24 cellular contexts compared by ENCODE assay signal in genomic region chr22:45968003-45968650, GRCh38. TPM values are rescaled to one million over a fixed set of nuclear protein-coding genes. Genes with fewer than 3 reads are reported as not detected.
DNase-seq lines count a peak whose midpoint lies in the region; ATAC-seq, FAIRE-seq and TF ChIP-seq lines count a peak whose summit lies in the region.
"Had no signal": no experiment of that assay in that cellular context is flagged by ENCODE, and none has a peak within 500 bp of the region (broad histone marks: within the 10 kb centered on the region; RNA-seq: fewer than 3 reads in every experiment).

No MANE protein-coding gene starts in this region.

- H3K36me3 Mint-ChIP-seq in HFFc6 (ENCODE audit: low read depth), result no peaks in the 10 kb centered on the region
- H3K36me3 Mint-ChIP-seq: activated naive CD4-positive, alpha-beta T cell treated with anti-CD3 and anti-CD28 coated beads, Interleukin-2, amount 10 ng/mL, durations not matched to agents 7 days and 5 days; stimulated activated effector memory CD8-positive, alpha-beta T cell treated with anti-CD3 and anti-CD28 coated beads, Interleukin-12 subunit alpha, Interleukin-12 subunit beta, amount 100 ng/mL, for 72 hours had no signal

- peaks cover 0 to 94% (median 85%) of the 10 kb centered on the region in 11 experiments; a peak in 19 of 22 replicates for H4K20me1 ChIP-seq in BLaER1 treated with 17β-estradiol and CSF1 and Interleukin-3, amounts not matched to agents 10 nM and 100 nM

- H3K4me2 ChIP-seq in BLaER1 treated with 17β-estradiol and CSF1 and Interleukin-3, amounts not matched to agents 10 nM and 100 nM, result peak overlapping the region in 9 of 11 experiments; percentile 82 to 99 (median 98); a peak in 18 of 22 replicates

- H3K36me3 ChIP-seq in BLaER1 treated with 17β-estradiol and CSF1 and Interleukin-3, amounts not matched to agents 10 nM and 100 nM, result no peaks in the 10 kb centered on the region
- H3K36me3 ChIP-seq in RWPE2 (ENCODE audit: low read depth), result no peaks in the 10 kb centered on the region
- no peaks in the 10 kb centered on the region for H3K36me3 ChIP-seq in lower lobe of right lung

- FAIRE-seq in GM12892 (lab: Jason Lieb, UNC), result no peak
- FAIRE-seq: small intestine had no signal

- DNase-seq in HFFc6, result no peak
- DNase-seq in RWPE2 (ENCODE audit: low spot score), result no peak
- peak; percentile 93 for DNase-seq in glomerular visceral epithelial cell (ENCODE audit: extremely low spot score)
- no peak for DNase-seq in GM12892 (ENCODE audit: insufficient read length)
- no peak for DNase-seq in cerebellum (ENCODE audit: low spot score)
- DNase-seq in NCI-H1105 treated with DMSO at 0.1 percent for 48 hours (lab: John Stamatoyannopoulos, UW), result no peak
- no peak for DNase-seq in lower lobe of right lung
- DNase-seq: activated CD8-positive, alpha-beta memory T cell treated with anti-CD3 and anti-CD28 coated beads for 24 hours; activated naive CD4-positive, alpha-beta T cell treated with anti-CD3 and anti-CD28 coated beads, Interleukin-2, amount 10 ng/mL, durations not matched to agents 7 days and 5 days; activated T-cell treated with anti-CD3 and anti-CD28 coated beads, Interleukin-2, amount 50 U/mL, for 24 hours; anterior cingulate cortex; foreskin melanocyte; hippocampal formation; NCI-H1436 treated with DMSO at 0.1 percent for 48 hours; NCI-H2171; NCI-H526; nucleus accumbens; small intestine; stimulated activated CD4-positive, alpha-beta T cell treated with anti-CD3 and anti-CD28 coated beads, Interleukin-2, amount 100 ng/mL, for 24 hours had no signal

- TF ChIP-seq POLR2A in GM12892 (IDR thresholded peaks at IDR 0.05; ENCODE audit: low read depth, low read length), result no peak

- no peaks in the 10 kb centered on the region for H3K9me3 Mint-ChIP-seq in HFFc6
- H3K9me3 Mint-ChIP-seq: activated naive CD4-positive, alpha-beta T cell treated with anti-CD3 and anti-CD28 coated beads, Interleukin-2, amount 10 ng/mL, durations not matched to agents 7 days and 5 days; activated T-cell treated with anti-CD3 and anti-CD28 coated beads, Interleukin-2, amount 50 U/mL, for 24 hours; stimulated activated effector memory CD8-positive, alpha-beta T cell treated with anti-CD3 and anti-CD28 coated beads, Interleukin-12 subunit alpha, Interleukin-12 subunit beta, amount 100 ng/mL, for 72 hours had no signal

- H3K27ac Mint-ChIP-seq in HFFc6, result 0 out of 2 replicates have a peak overlapping the region, but pooled peaks have one; percentile 21
- H3K27ac Mint-ChIP-seq: activated naive CD4-positive, alpha-beta T cell treated with anti-CD3 and anti-CD28 coated beads, Interleukin-2, amount 10 ng/mL, durations not matched to agents 7 days and 5 days; activated T-cell treated with anti-CD3 and anti-CD28 coated beads, Interleukin-2, amount 50 U/mL, for 24 hours; stimulated activated effector memory CD8-positive, alpha-beta T cell treated with anti-CD3 and anti-CD28 coated beads, Interleukin-12 subunit alpha, Interleukin-12 subunit beta, amount 100 ng/mL, for 72 hours had no signal

- H3K4me1 Mint-ChIP-seq in HFFc6 (ENCODE audit: low read depth), result peaks cover 29% of the 10 kb centered on the region
- H3K4me1 Mint-ChIP-seq: stimulated activated effector memory CD8-positive, alpha-beta T cell treated with anti-CD3 and anti-CD28 coated beads, Interleukin-12 subunit alpha, Interleukin-12 subunit beta, amount 100 ng/mL, for 72 hours had no signal

- H3K4me3 ChIP-seq in BLaER1 treated with 17β-estradiol and CSF1 and Interleukin-3, amounts not matched to agents 10 nM and 100 nM, result no peak overlapping the region
- no peak overlapping the region for H3K4me3 ChIP-seq in RWPE2 (ENCODE audit: severe bottlenecking)
- H3K4me3 ChIP-seq in lower lobe of right lung, result no peak overlapping the region
- H3K4me3 ChIP-seq: lung had no signal

- H3K4me3 Mint-ChIP-seq in HFFc6, result no peak overlapping the region
- H3K4me3 Mint-ChIP-seq: activated naive CD4-positive, alpha-beta T cell treated with anti-CD3 and anti-CD28 coated beads, Interleukin-2, amount 10 ng/mL, durations not matched to agents 7 days and 5 days; activated T-cell treated with anti-CD3 and anti-CD28 coated beads, Interleukin-2, amount 50 U/mL, for 24 hours; stimulated activated effector memory CD8-positive, alpha-beta T cell treated with anti-CD3 and anti-CD28 coated beads, Interleukin-12 subunit alpha, Interleukin-12 subunit beta, amount 100 ng/mL, for 72 hours had no signal

- H3K27me3 ChIP-seq in BLaER1 treated with 17β-estradiol and CSF1 and Interleukin-3, amounts not matched to agents 10 nM and 100 nM, result peaks cover 63 to 90% (median 82%) of the 10 kb centered on the region in 11 experiments
- H3K27me3 ChIP-seq in RWPE2 (ENCODE audit: insufficient read depth, poor library complexity, severe bottlenecking), result no peaks in the 10 kb centered on the region
- peaks cover 58% of the 10 kb centered on the region for H3K27me3 ChIP-seq in lower lobe of right lung (ENCODE audit: low read depth)

- intact Hi-C loops in lower lobe of right lung (cut with DNase I), result no loop called here

- peaks cover 40 to 89% (median 85%) of the 10 kb centered on the region in 10 experiments for H3K4me1 ChIP-seq in BLaER1 treated with 17β-estradiol and CSF1 and Interleukin-3, amounts not matched to agents 10 nM and 100 nM
- H3K4me1 ChIP-seq in RWPE2 (ENCODE audit: insufficient read depth, poor library complexity, severe bottlenecking) (peaks cover 21% of the 10 kb centered on the region), lower lobe of right lung (peaks cover 8% of the 10 kb centered on the region)

- no peak for TF ChIP-seq CTCF in HFFc6 (IDR thresholded peaks at IDR 0.05)
- no peak for TF ChIP-seq CTCF in RWPE2 (IDR thresholded peaks at IDR 0.05; ENCODE audit: poor library complexity, severe bottlenecking)
- no peak for TF ChIP-seq CTCF in lower lobe of right lung (IDR thresholded peaks at IDR 0.05)

- no peak overlapping the region for H3K9ac ChIP-seq in BLaER1 treated with 17β-estradiol and CSF1 and Interleukin-3, amounts not matched to agents 10 nM and 100 nM

- no peak overlapping the region for H3K27ac ChIP-seq in BLaER1 treated with 17β-estradiol and CSF1 and Interleukin-3, amounts not matched to agents 10 nM and 100 nM
- H3K27ac ChIP-seq in RWPE2 (ENCODE audit: poor library complexity, severe bottlenecking) (peak overlapping the region; percentile 86), lower lobe of right lung (no peak overlapping the region)

- no peaks in the 10 kb centered on the region for H3K9me3 ChIP-seq in BLaER1 treated with 17β-estradiol and CSF1 and Interleukin-3, amounts not matched to agents 10 nM and 100 nM (replicated peaks in 1 of 11)
- H3K9me3 ChIP-seq in RWPE2 (ENCODE audit: severe bottlenecking) (no peaks in the 10 kb centered on the region), lower lobe of right lung (no peaks in the 10 kb centered on the region)

- ATAC-seq in RWPE2 (ENCODE audit: low read depth), result no peak
- no peak for ATAC-seq in lower lobe of right lung
- ATAC-seq: Right ventricle myocardium inferior had no signal

- peaks cover 16% of the 10 kb centered on the region for H3K27me3 Mint-ChIP-seq in HFFc6 (ENCODE audit: insufficient read depth)

RNA-seq across cellular contexts. Expression of gene WNT7B, which starts 8.8 kb away (rescaled TPM):
- under 1 TPM in 5 of 6 experiments, not detected in 1; 0.07 to 0.14 (median 0.09) TPM for total RNA-seq in HFFc6 (2021; fragmentation: NEBNext Ultra II Directional; extraction: Animal tissue kit (Norgen Biotek cat#: 25700))
- 0.23 TPM for polyA plus RNA-seq in GM12892 (2012; ENCODE audit: missing spikeins)
- total RNA-seq in cerebellum (39.7 TPM), lower lobe of right lung (6.3 TPM)
- total RNA-seq: myocyte, Right ventricle myocardium inferior had no signal
